ENCODE assay signal across 19 cellular contexts in genomic region chr10:133310789-133311188, GRCh38. TPM values are rescaled to one million over a fixed set of nuclear protein-coding genes. Genes with fewer than 3 reads are reported as not detected.
"Had no signal": no experiment of that assay in that cellular context is flagged by ENCODE, and none has a peak within 500 bp of the region (broad histone marks: within the 10 kb centered on the region; RNA-seq: fewer than 3 reads in every experiment).

No MANE protein-coding gene starts in this region.

- H3K9me3 ChIP-seq: neutrophil, right lobe of liver, upper lobe of left lung had no signal

- H3K4me3 Mint-ChIP-seq: activated CD8-positive, alpha-beta memory T cell treated with anti-CD3 and anti-CD28 coated beads, Interleukin-2, amount 10 ng/mL, durations not matched to agents 7 days and 5 days had no signal

- H3K9me3 Mint-ChIP-seq: activated T-cell treated with anti-CD3 and anti-CD28 coated beads, Interleukin-2, amount 50 U/mL, for 24 hours had no signal

- DNase-seq: activated CD4-positive, alpha-beta T cell treated with anti-CD3 and anti-CD28 coated beads for 1 hour; activated CD4-positive, alpha-beta T cell treated with anti-CD3 and anti-CD28 coated beads, Interleukin-2, amount 50 U/mL, for 48 hours; activated CD8-positive, alpha-beta memory T cell treated with anti-CD3 and anti-CD28 coated beads, Interleukin-2, amount 10 ng/mL, durations not matched to agents 7 days and 5 days; activated effector memory CD4-positive, alpha-beta T cell treated with Interleukin-2 at 50 U/mL for 16 hours; activated T-cell treated with anti-CD3 and anti-CD28 coated beads, Interleukin-2, amount 50 U/mL, for 24 hours; amygdala; cerebellar nuclear complex; dermis blood vessel endothelial cell; erythroblast; left ventricle myocardium superior; mesenchymal stem cell; stimulated activated CD4-positive, alpha-beta T cell treated with anti-CD3 and anti-CD28 coated beads, Interleukin-2, amount 100 ng/mL, for 24 hours; stimulated activated naive CD4-positive, alpha-beta T cell treated with Interleukin-2 at 50 U/mL for 16 hours had no signal

- H3K27ac ChIP-seq: right lobe of liver, upper lobe of left lung had no signal

- ATAC-seq: activated CD8-positive, alpha-beta memory T cell treated with anti-CD3 and anti-CD28 coated beads, Interleukin-2, amount 10 ng/mL, durations not matched to agents 7 days and 5 days; left ventricle myocardium superior; right lobe of liver had no signal

- H3K27me3 ChIP-seq: right lobe of liver, upper lobe of left lung had no signal

- H3K36me3 Mint-ChIP-seq: activated naive CD8-positive, alpha-beta T cell had no signal

- H3K27me3 Mint-ChIP-seq: activated CD8-positive, alpha-beta memory T cell treated with anti-CD3 and anti-CD28 coated beads, Interleukin-2, amount 10 ng/mL, durations not matched to agents 7 days and 5 days; activated naive CD8-positive, alpha-beta T cell; activated T-cell treated with anti-CD3 and anti-CD28 coated beads, Interleukin-2, amount 50 U/mL, for 24 hours had no signal

- H3K27ac Mint-ChIP-seq: activated CD8-positive, alpha-beta memory T cell treated with anti-CD3 and anti-CD28 coated beads, Interleukin-2, amount 10 ng/mL, durations not matched to agents 7 days and 5 days; activated naive CD8-positive, alpha-beta T cell; activated T-cell treated with anti-CD3 and anti-CD28 coated beads, Interleukin-2, amount 50 U/mL, for 24 hours had no signal

- H3K4me3 ChIP-seq: right lobe of liver, upper lobe of left lung had no signal

RNA-seq across cellular contexts. Expression of gene CALY, which starts 25.9 kb away (rescaled TPM):
- total RNA-seq: activated CD8-positive, alpha-beta memory T cell treated with anti-CD3 and anti-CD28 coated beads, Interleukin-2, amount 10 ng/mL, durations not matched to agents 7 days and 5 days; dermis blood vessel endothelial cell; left ventricle myocardium superior; right lobe of liver; T-helper 2 cell treated with Interferon-gamma antibody and Interleukin-4, amounts not matched to agents 100 ng/mL and 5 ng/mL, for 36 hours had no signal

RNA-seq across cellular contexts. Expression of gene PRAP1, which starts 36.4 kb away (rescaled TPM):
- total RNA-seq: activated CD8-positive, alpha-beta memory T cell treated with anti-CD3 and anti-CD28 coated beads, Interleukin-2, amount 10 ng/mL, durations not matched to agents 7 days and 5 days; dermis blood vessel endothelial cell; kidney epithelial cell; left ventricle myocardium superior; T-helper 2 cell treated with Interferon-gamma antibody and Interleukin-4, amounts not matched to agents 100 ng/mL and 5 ng/mL, for 36 hours; upper lobe of left lung had no signal
